ENCODE assay signal across 26 cellular contexts in genomic region chr1:179924268-179924667, GRCh38.
"Had no signal": no experiment of that assay in that cellular context is flagged by ENCODE, and none has a peak within 500 bp of the region (broad histone marks: within the 10 kb centered on the region; RNA-seq: fewer than 3 reads in every experiment).

No MANE protein-coding gene starts in this region.

- H3K27ac ChIP-seq: heart right ventricle, ovary, right lobe of liver, thoracic aorta, vagina had no signal

- H3K4me1 Mint-ChIP-seq: activated CD4-positive, alpha-beta T cell treated with anti-CD3 and anti-CD28 coated beads for 36 hours; activated CD8-positive, alpha-beta memory T cell treated with anti-CD3 and anti-CD28 coated beads, Interleukin-2, amount 10 ng/mL, durations not matched to agents 7 days and 5 days; central memory CD8-positive, alpha-beta T cell had no signal

- H3K27me3 ChIP-seq: heart right ventricle, ovary, right lobe of liver, vagina had no signal

- H3K36me3 ChIP-seq: ovary, vagina had no signal

- DNase-seq: activated CD4-positive, alpha-beta T cell treated with anti-CD3 and anti-CD28 coated beads for 36 hours; activated CD4-positive, CD25-positive, alpha-beta regulatory T cell; activated CD8-positive, alpha-beta memory T cell treated with anti-CD3 and anti-CD28 coated beads, Interleukin-2, amount 10 ng/mL, durations not matched to agents 7 days and 5 days; activated CD8-positive, alpha-beta T cell treated with anti-CD3 and anti-CD28 coated beads, Interleukin-2, amount 10 ng/mL, durations not matched to agents 7 days and 5 days; activated T-cell treated with anti-CD3 and anti-CD28 coated beads, Interleukin-2, amount 50 U/mL, for 48 hours; endodermal cell; foreskin fibroblast; heart right ventricle; naive B cell; nephron progenitor cell; ovary; right lobe of liver; stimulated activated CD4-positive, alpha-beta T cell treated with anti-CD3 and anti-CD28 coated beads, Interleukin-12 subunit alpha, Interleukin-12 subunit beta, amount 100 ng/mL, for 4 hours; stimulated activated CD4-positive, alpha-beta T cell treated with anti-CD3 and anti-CD28 coated beads, Interleukin-4, amount 100 ng/mL, for 1 hour; stimulated activated naive CD8-positive, alpha-beta T cell treated with anti-CD3 and anti-CD28 coated beads, Interleukin-15, Interleukin-2, amounts not matched to agents 100 U/mL and 50 U/mL, for 24 hours; T1000; trophoblast cell had no signal

- H3K27me3 Mint-ChIP-seq: activated CD4-positive, alpha-beta T cell treated with anti-CD3 and anti-CD28 coated beads for 36 hours; activated CD8-positive, alpha-beta memory T cell treated with anti-CD3 and anti-CD28 coated beads, Interleukin-2, amount 10 ng/mL, durations not matched to agents 7 days and 5 days; central memory CD8-positive, alpha-beta T cell; dendritic cell treated with granulocyte-macrophage colony-stimulating factor and Interleukin-4, amounts not matched to agents 40 ng/mL and 50 ng/mL, for 4 days; naive B cell; progenitor cell of endocrine pancreas had no signal

- H3K4me3 Mint-ChIP-seq: activated CD4-positive, alpha-beta T cell treated with anti-CD3 and anti-CD28 coated beads for 36 hours; activated CD8-positive, alpha-beta memory T cell treated with anti-CD3 and anti-CD28 coated beads, Interleukin-2, amount 10 ng/mL, durations not matched to agents 7 days and 5 days; activated CD8-positive, alpha-beta T cell treated with anti-CD3 and anti-CD28 coated beads, Interleukin-2, amount 10 ng/mL, durations not matched to agents 7 days and 5 days; central memory CD8-positive, alpha-beta T cell; dendritic cell treated with granulocyte-macrophage colony-stimulating factor and Interleukin-4, amounts not matched to agents 40 ng/mL and 50 ng/mL, for 4 days; endodermal cell; mesothelial cell of epicardium; naive B cell; nephron progenitor cell had no signal

- H3K36me3 Mint-ChIP-seq: naive B cell had no signal

- H3K27ac Mint-ChIP-seq: activated CD4-positive, alpha-beta T cell treated with anti-CD3 and anti-CD28 coated beads for 36 hours; activated CD8-positive, alpha-beta memory T cell treated with anti-CD3 and anti-CD28 coated beads, Interleukin-2, amount 10 ng/mL, durations not matched to agents 7 days and 5 days; activated CD8-positive, alpha-beta T cell treated with anti-CD3 and anti-CD28 coated beads, Interleukin-2, amount 10 ng/mL, durations not matched to agents 7 days and 5 days; activated naive CD4-positive, alpha-beta T cell treated with anti-CD3 and anti-CD28 coated beads, Interleukin-2, amount 50 U/mL, for 72 hours; activated T-helper 2 cell treated with anti-CD3 and anti-CD28 coated beads, Interferon-gamma antibody, Interleukin-2, Interleukin-4, amounts not matched to agents 10 μg/mL and 5 μg/mL and 100 μg/mL, durations not matched to agents 14 hours and 24 hours and 36 hours; dendritic cell treated with granulocyte-macrophage colony-stimulating factor and Interleukin-4, amounts not matched to agents 40 ng/mL and 50 ng/mL, for 4 days; endodermal cell; mesothelial cell of epicardium; naive B cell; nephron progenitor cell; progenitor cell of endocrine pancreas had no signal

- H3K9me3 Mint-ChIP-seq: activated naive CD4-positive, alpha-beta T cell treated with anti-CD3 and anti-CD28 coated beads, Interleukin-2, amount 50 U/mL, for 72 hours; activated T-helper 2 cell treated with anti-CD3 and anti-CD28 coated beads, Interferon-gamma antibody, Interleukin-2, Interleukin-4, amounts not matched to agents 10 μg/mL and 5 μg/mL and 100 μg/mL, durations not matched to agents 14 hours and 24 hours and 36 hours; central memory CD8-positive, alpha-beta T cell; dendritic cell treated with granulocyte-macrophage colony-stimulating factor and Interleukin-4, amounts not matched to agents 40 ng/mL and 50 ng/mL, for 4 days; endodermal cell; mesothelial cell of epicardium; naive B cell; nephron progenitor cell had no signal

- H3K9me3 ChIP-seq: heart right ventricle, ovary, right lobe of liver, thoracic aorta, vagina had no signal

- ATAC-seq: activated CD4-positive, alpha-beta T cell treated with anti-CD3 and anti-CD28 coated beads for 36 hours; activated CD8-positive, alpha-beta memory T cell treated with anti-CD3 and anti-CD28 coated beads, Interleukin-2, amount 10 ng/mL, durations not matched to agents 7 days and 5 days; activated CD8-positive, alpha-beta T cell treated with anti-CD3 and anti-CD28 coated beads, Interleukin-2, amount 10 ng/mL, durations not matched to agents 7 days and 5 days; activated naive CD4-positive, alpha-beta T cell treated with anti-CD3 and anti-CD28 coated beads, Interleukin-2, amount 50 U/mL, for 72 hours; esophagus mucosa; heart right ventricle; right lobe of liver; stimulated activated naive CD8-positive, alpha-beta T cell treated with anti-CD3 and anti-CD28 coated beads, Interleukin-15, Interleukin-2, amounts not matched to agents 100 U/mL and 50 U/mL, for 24 hours had no signal

- H3K4me3 ChIP-seq: heart right ventricle, ovary, right lobe of liver, thoracic aorta, vagina had no signal

- H3K4me1 ChIP-seq: right lobe of liver, vagina had no signal
